In the genomic region with DNA sequence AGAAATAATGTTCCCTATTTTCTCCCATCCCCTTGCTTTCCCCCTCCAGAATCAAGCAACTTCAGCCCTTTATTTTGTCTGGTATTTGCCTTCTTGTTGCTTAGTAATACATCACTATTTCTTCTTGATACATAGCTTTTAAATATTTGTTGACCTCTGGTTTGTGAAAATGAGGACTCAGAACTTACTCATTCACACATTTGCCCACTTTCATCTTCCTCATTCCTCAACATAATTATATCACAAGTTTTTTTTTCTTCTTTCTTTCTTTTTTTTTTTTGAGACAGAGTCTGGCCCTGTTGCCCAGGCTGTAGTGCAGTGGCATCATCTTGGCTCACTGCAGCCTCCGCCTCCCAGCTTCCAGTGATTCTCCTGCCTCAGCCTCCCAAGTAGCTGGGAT, we compare ENCODE assay signal across 24 cellular contexts. TPM values are rescaled to one million over a fixed set of nuclear protein-coding genes. Genes with fewer than 3 reads are reported as not detected.
DNase-seq lines count a peak whose midpoint lies in the region; ATAC-seq, FAIRE-seq and TF ChIP-seq lines count a peak whose summit lies in the region.
"Had no signal": no experiment of that assay in that cellular context is flagged by ENCODE, and none has a peak within 500 bp of the region (broad histone marks: within the 10 kb centered on the region; RNA-seq: fewer than 3 reads in every experiment).

No MANE protein-coding gene starts in this region.

- SMC1A ChIA-PET in GM12878 (lab: Charles Lee; ENCODE audit: uncharacterized antibody, unreplicated experiment): interaction anchor here (0.6 to 3.3 kb wide), 6 partner anchors 19 to 65 kb away, joined by 3 to 25 read pairs (median 5); a partner anchor contains a TSS

- no peak overlapping the region for H2AFZ ChIP-seq in GM12878 (ENCODE audit: control insufficient read depth, low read depth, low read length)

- H3K9me3 Mint-ChIP-seq in activated CD4-positive, alpha-beta T cell treated with anti-CD3 and anti-CD28 coated beads for 36 hours (ENCODE audit: low read depth): no peaks in the 10 kb centered on the region

- no peak for ATAC-seq in activated CD4-positive, alpha-beta T cell treated with anti-CD3 and anti-CD28 coated beads for 36 hours
- ATAC-seq in GM12878 (peak; percentile 44), HG03108 (IDR thresholded peaks at IDR 0.05; ENCODE audit: unreplicated experiment) (no peak)
- ATAC-seq: gastrocnemius medialis; naive thymus-derived CD4-positive, alpha-beta T cell; T-helper 17 cell; upper lobe of right lung had no signal

- H3K4me1 Mint-ChIP-seq in activated CD4-positive, alpha-beta T cell treated with anti-CD3 and anti-CD28 coated beads for 36 hours: peaks cover 48% of the 10 kb centered on the region

- POLR2A ChIA-PET in activated CD4-positive, alpha-beta T cell treated with anti-CD3 and anti-CD28 coated beads for 36 hours (lab: Charles Lee): interaction anchor here (1.9 kb wide), 1 partner anchor 30 kb away, joined by 11 read pairs; a partner anchor contains a TSS
- POLR2A ChIA-PET in GM12878 (lab: Charles Lee): interaction anchor here (0.6 to 2.7 kb wide), 9 partner anchors 9 to 492 kb away, joined by 3 to 16 read pairs (median 5); a partner anchor contains a TSS

- no peak overlapping the region for H3K9ac ChIP-seq in GM12878 (ENCODE audit: control insufficient read depth, insufficient read depth, low read length)

- H3K4me3 Mint-ChIP-seq in activated CD4-positive, alpha-beta T cell treated with anti-CD3 and anti-CD28 coated beads for 36 hours: no peak overlapping the region
- H3K4me3 Mint-ChIP-seq: T-helper 17 cell had no signal

- H3K27me3 ChIP-seq in GM12878 (replicated peaks in 1 of 2; ENCODE audit: control insufficient read depth in 2 of 2, insufficient read depth in 2 of 2, low read length in 1 of 2): no peaks in the 10 kb centered on the region
- H3K27me3 ChIP-seq: gastrocnemius medialis, upper lobe of right lung had no signal

- peaks cover 38% of the 10 kb centered on the region for H3K36me3 Mint-ChIP-seq in activated CD4-positive, alpha-beta T cell treated with anti-CD3 and anti-CD28 coated beads for 36 hours (ENCODE audit: low read depth)

- H3K27me3 Mint-ChIP-seq in activated CD4-positive, alpha-beta T cell treated with anti-CD3 and anti-CD28 coated beads for 36 hours: no peaks in the 10 kb centered on the region
- H3K27me3 Mint-ChIP-seq: naive thymus-derived CD4-positive, alpha-beta T cell; T-helper 17 cell had no signal

- peaks cover 71% of the 10 kb centered on the region for H3K79me2 ChIP-seq in GM12878 (ENCODE audit: control insufficient read depth, insufficient read depth, low read length)

- peaks cover 1% of the 10 kb centered on the region; the same call in 1 of the 3 replicates for H3K9me3 ChIP-seq in GM12878 (replicated peaks; ENCODE audit: control insufficient read depth, insufficient read depth, low read length)
- H3K9me3 ChIP-seq: gastrocnemius medialis, prostate gland, upper lobe of right lung had no signal

- no peak overlapping the region for H3K27ac ChIP-seq in GM12878 (ENCODE audit: control insufficient read depth, insufficient read depth)
- H3K27ac ChIP-seq: C4-2B, gastrocnemius medialis, prostate gland, upper lobe of right lung had no signal

- TF ChIP-seq CTCF in GM12878 (IDR thresholded peaks at IDR 0.05 in 2 of 3, conservative IDR thresholded peaks at IDR 0.05 in 1 of 3; ENCODE audit: control insufficient read depth in 2 of 3, extremely low read depth in 1 of 3, insufficient read depth in 1 of 3, low read depth in 3 of 3, low read length in 3 of 3): no peak

- DNase-seq in activated CD4-positive, alpha-beta T cell treated with anti-CD3 and anti-CD28 coated beads for 36 hours: no peak
- DNase-seq in activated CD4-positive, alpha-beta T cell treated with anti-CD3 and anti-CD28 coated beads, Interleukin-2, amount 50 U/mL, for 48 hours: no peak
- DNase-seq in HPDE6-E6E7 (ENCODE audit: extremely low spot score) (peak; percentile 17), GM12878 (ENCODE audit: low read depth, low spot score) (no peak), renal cortical epithelial cell (ENCODE audit: low read depth) (peak; percentile 42), NCI-H2196 (lab: John Stamatoyannopoulos, UW; ENCODE audit: unreplicated experiment) (no peak), amniotic stem cell (lab: John Stamatoyannopoulos, UW) (no peak)
- DNase-seq: 8988T; activated CD4-positive, CD25-positive, alpha-beta regulatory T cell treated with anti-CD3 and anti-CD28 coated beads, Interleukin-2, amount 50 U/mL, for 72 hours; activated CD8-positive, alpha-beta memory T cell treated with anti-CD3 and anti-CD28 coated beads, Interleukin-2, amount 50 U/mL, for 48 hours; gastrocnemius medialis; Karpas-422; naive thymus-derived CD4-positive, alpha-beta T cell; NCI-H146; NCI-H345; NK-92 treated with Interleukin-12 subunit alpha and Interleukin-12 subunit beta, amount 100 ng/mL, for 24 hours; stimulated activated CD4-positive, alpha-beta T cell treated with anti-CD3 and anti-CD28 coated beads, Interleukin-12 subunit alpha, Interleukin-12 subunit beta, amount 100 ng/mL, for 4 hours; stimulated activated naive CD4-positive, alpha-beta T cell treated with Interleukin-2 at 50 U/mL for 16 hours; T-helper 17 cell; upper lobe of right lung had no signal

- H3K4me3 ChIP-seq in GM12878: no peak overlapping the region
- H3K4me3 ChIP-seq: gastrocnemius medialis, prostate gland, upper lobe of right lung had no signal

- H4K20me1 ChIP-seq in GM12878 (ENCODE audit: control insufficient read depth, insufficient read depth): no peaks in the 10 kb centered on the region

- TF ChIP-seq EP300 in GM12878 (IDR thresholded peaks at IDR 0.05; ENCODE audit: borderline replicate concordance in 1 of 2, control insufficient read depth in 1 of 2, low read depth in 2 of 2, low read length in 2 of 2): no peak

- no peak for TF ChIP-seq RAD21 in GM12878 (IDR thresholded peaks at IDR 0.05; ENCODE audit: insufficient read depth, low read depth, low read length)

- peaks cover 12% of the 10 kb centered on the region; the same call in 1 of the 2 replicates for H3K4me1 ChIP-seq in GM12878 (ENCODE audit: control insufficient read depth, insufficient read depth, low read length)
- H3K4me1 ChIP-seq: prostate gland, upper lobe of right lung had no signal

- intact Hi-C loops in activated CD4-positive, alpha-beta T cell treated with anti-CD3 and anti-CD28 coated beads for 36 hours (cut with DNase I, micrococcal nuclease): loop anchor here in 1 of 2 experiments (2.0 kb wide), 1 partner anchor 28 kb away; a partner anchor contains a TSS
- intact Hi-C loops in GM12878 (cut with micrococcal nuclease; ENCODE audit: unreplicated experiment): no loop called here

- in situ Hi-C loops in GM12878 (cut with MboI): no loop called here

- H3K4me2 ChIP-seq in GM12878 (ENCODE audit: control insufficient read depth, insufficient read depth): no peak overlapping the region

- CTCF ChIA-PET in activated CD4-positive, alpha-beta T cell treated with anti-CD3 and anti-CD28 coated beads for 36 hours (lab: Charles Lee): interaction anchor here (0.7 to 2.3 kb wide), 8 partner anchors 21 to 275 kb away, joined by 3 to 12 read pairs (median 4); a partner anchor contains a TSS
- CTCF ChIA-PET in GM12878 (lab: Yijun Ruan, JAX): interaction anchor here (0.6 to 3.4 kb wide), 13 partner anchors 9 to 232 kb away, joined by 3 to 18 read pairs (median 4); no protein-coding TSS in a partner anchor

- no peak for FAIRE-seq in GM12878 (lab: Jason Lieb, UNC)
- FAIRE-seq: endometrium had no signal

- no TSS peak for BruUV-seq in GM12878 (replicated peaks; lab: Mats Ljungman, UMichigan)

- 100% methylated on average over 1 of the region's 1 CpG for WGBS in GM12878 (ENCODE audit: insufficient coverage, insufficient replicate concordance, low lambda C conversion rate, missing lambda C conversion rate)

- RAD21 ChIA-PET in GM12878 (lab: Charles Lee; ENCODE audit: unreplicated experiment): interaction anchor here (0.7 to 3.3 kb wide), 4 partner anchors 29 to 206 kb away, joined by 3 to 17 read pairs (median 6); a partner anchor contains a TSS

- H3K36me3 ChIP-seq in GM12878 (ENCODE audit: control insufficient read depth in 2 of 2, insufficient read depth in 2 of 2, low read length in 1 of 2): peaks cover 4 to 6% of the 10 kb centered on the region in 2 experiments
- H3K36me3 ChIP-seq: gastrocnemius medialis, prostate gland had no signal

- H3K27ac Mint-ChIP-seq in activated CD4-positive, alpha-beta T cell treated with anti-CD3 and anti-CD28 coated beads for 36 hours: peak overlapping the region; percentile 69

- no peak for TF ChIP-seq POLR2A in GM12878 (IDR thresholded peaks at IDR 0.05; ENCODE audit: low read depth, low read length)

RNA-seq across cellular contexts. Expression of a gene that starts 28.9 kb away (rescaled TPM):
- total RNA-seq in activated CD4-positive, alpha-beta T cell treated with anti-CD3 and anti-CD28 coated beads for 36 hours: 10 to 100 TPM; 41.9 to 64.8 TPM
- total RNA-seq in GM12878 (2013; cell fraction: nucleolus; rRNA removed): 12.7 and 13.1 TPM in 2 replicates
- total RNA-seq in GM12878 (2014; rRNA removed) (37.5 TPM in 2 replicates), GM12878 (2014; rRNA removed; fragmentation: Illumina TruSeq; extraction: Trizol) (51.5 and 56.6 TPM in 2 replicates), GM12878 (2021) (36.7 and 40.1 TPM in 2 replicates), renal cortical epithelial cell (36.4 and 42.2 TPM in 2 replicates)
- polyA plus RNA-seq in GM12878 (2011; ENCODE audit: low read depth): 9.7 TPM
- polyA plus RNA-seq in GM12878 (2011; rRNA removed) (45.1 and 57.7 TPM in 2 replicates), GM12878 (2014; fragmentation: Illumina TruSeq; extraction: Trizol) (11.9 and 25.5 TPM in 2 replicates), GM12878 (2014; fragmentation: Nextera tagmentation; extraction: Ambion mirVana) (100 to 1,000 TPM; 197 to 215 TPM), GM12878 (2014; rRNA removed) (81.3 and 83.6 TPM in 2 replicates), GM12878 (2016; fragmentation: Nextera tagmentation; extraction: Ambion mirVana) (100 to 1,000 TPM; 227 to 242 TPM)
- 40.2 and 41.9 TPM in 2 replicates for polyA plus RNA-seq in GM12878 (2011; cell fraction: cytosol; rRNA removed)
- 28.3 and 30.8 TPM in 2 replicates for polyA plus RNA-seq in GM12878 (2011; cell fraction: nucleus; rRNA removed)
- polyA plus RNA-seq in GM12878 (2012): 64.9 and 68.6 TPM in 2 replicates
- 11.4 and 11.5 TPM in 2 replicates for polyA minus RNA-seq in GM12878 (2011; rRNA and poly(A)+ RNA removed)
- 9.1 and 9.4 TPM in 2 replicates for polyA minus RNA-seq in GM12878 (2011; cell fraction: cytosol; rRNA and poly(A)+ RNA removed)
- polyA minus RNA-seq in GM12878 (2011; cell fraction: nucleus; rRNA and poly(A)+ RNA removed): 6.0 and 6.2 TPM in 2 replicates

RNA-seq across cellular contexts. Expression of a gene that starts 29.9 kb away (rescaled TPM):
- total RNA-seq in activated CD4-positive, alpha-beta T cell treated with anti-CD3 and anti-CD28 coated beads for 36 hours: 100 to 1,000 TPM in 1 of 2 experiments, 10 to 100 TPM in 1; 64.3 to 113 TPM
- total RNA-seq in GM12878 (2013; cell fraction: nucleolus; rRNA removed): 81.8 and 92.1 TPM in 2 replicates
- total RNA-seq in GM12878 (2014; rRNA removed) (52.8 and 64.7 TPM in 2 replicates), GM12878 (2014; rRNA removed; fragmentation: Illumina TruSeq; extraction: Trizol) (64.3 and 66.1 TPM in 2 replicates), GM12878 (2021) (84.6 and 91.5 TPM in 2 replicates), renal cortical epithelial cell (34.2 and 58.0 TPM in 2 replicates)
- 9.0 TPM for polyA plus RNA-seq in GM12878 (2011; ENCODE audit: low read depth)
- polyA plus RNA-seq in GM12878 (2011; rRNA removed) (35.2 and 57.5 TPM in 2 replicates), GM12878 (2014; fragmentation: Illumina TruSeq; extraction: Trizol) (51.0 and 67.1 TPM in 2 replicates), GM12878 (2014; fragmentation: Nextera tagmentation; extraction: Ambion mirVana) (10 to 100 TPM; 24.3 to 29.7 TPM), GM12878 (2014; rRNA removed) (25.2 and 28.9 TPM in 2 replicates), GM12878 (2016; fragmentation: Nextera tagmentation; extraction: Ambion mirVana) (10 to 100 TPM; 91.5 to 93.1 TPM)
- polyA plus RNA-seq in GM12878 (2011; cell fraction: cytosol; rRNA removed): 8.2 and 9.4 TPM in 2 replicates
- 10.2 and 16.0 TPM in 2 replicates for polyA plus RNA-seq in GM12878 (2011; cell fraction: nucleus; rRNA removed)
- polyA plus RNA-seq in GM12878 (2012): 15.2 and 21.9 TPM in 2 replicates
- 27.8 and 54.3 TPM in 2 replicates for polyA minus RNA-seq in GM12878 (2011; rRNA and poly(A)+ RNA removed)
- polyA minus RNA-seq in GM12878 (2011; cell fraction: cytosol; rRNA and poly(A)+ RNA removed): 20.6 and 27.1 TPM in 2 replicates
- polyA minus RNA-seq in GM12878 (2011; cell fraction: nucleus; rRNA and poly(A)+ RNA removed): 16.4 and 34.3 TPM in 2 replicates

RNA-seq across cellular contexts. Expression of a gene that starts 51.2 kb away (rescaled TPM):
- total RNA-seq in activated CD4-positive, alpha-beta T cell treated with anti-CD3 and anti-CD28 coated beads for 36 hours: under 1 TPM; 0.21 to 0.35 TPM
- 0.40 and 0.51 TPM in 2 replicates for total RNA-seq in GM12878 (2013; cell fraction: nucleolus; rRNA removed)
- total RNA-seq in GM12878 (2014; rRNA removed): not detected in 2 replicates
- total RNA-seq in GM12878 (2014; rRNA removed; fragmentation: Illumina TruSeq; extraction: Trizol): not detected in 2 replicates
- not detected in 2 replicates for total RNA-seq in GM12878 (2021)
- polyA plus RNA-seq in GM12878 (2011; ENCODE audit: low read depth): not detected
- polyA plus RNA-seq in GM12878 (2011; rRNA removed): 0.23 and 0.30 TPM in 2 replicates
- 0.06 TPM in 1 of 2 replicates, not detected in the other for polyA plus RNA-seq in GM12878 (2011; cell fraction: cytosol; rRNA removed)
- 0.10 TPM in 1 of 2 replicates, not detected in the other for polyA plus RNA-seq in GM12878 (2011; cell fraction: nucleus; rRNA removed)
- polyA plus RNA-seq in GM12878 (2012): not detected in 2 replicates
- 0.36 TPM in 1 of 2 replicates, not detected in the other for polyA plus RNA-seq in GM12878 (2014; fragmentation: Illumina TruSeq; extraction: Trizol)
- polyA plus RNA-seq in GM12878 (2014; fragmentation: Nextera tagmentation; extraction: Ambion mirVana): under 1 TPM; 0.04 to 0.08 TPM
- polyA plus RNA-seq in GM12878 (2014; rRNA removed): 0.11 TPM in 1 of 2 replicates, not detected in the other
- not detected for polyA plus RNA-seq in GM12878 (2016; fragmentation: Nextera tagmentation; extraction: Ambion mirVana)
- not detected in 2 replicates for polyA minus RNA-seq in GM12878 (2011; rRNA and poly(A)+ RNA removed)
- polyA minus RNA-seq in GM12878 (2011; cell fraction: cytosol; rRNA and poly(A)+ RNA removed): not detected in 2 replicates
- not detected in 2 replicates for polyA minus RNA-seq in GM12878 (2011; cell fraction: nucleus; rRNA and poly(A)+ RNA removed)
- 2.3 and 2.6 TPM in 2 replicates for total RNA-seq in renal cortical epithelial cell
- total RNA-seq: T-helper 17 cell had no signal

Comparison
In these comparisons a context has a peak if more than half of its experiments do, and no peak if none do; other contexts are left out.
1. DNase-seq: peak in HPDE6-E6E7 (single experiment) and renal cortical epithelial cell (single experiment); none in activated CD4-positive, alpha-beta T cell treated with anti-CD3 and anti-CD28 coated beads for 36 hours (single experiment), activated CD4-positive, alpha-beta T cell treated with anti-CD3 and anti-CD28 coated beads, Interleukin-2, amount 50 U/mL, for 48 hours (0 of 2), GM12878 (single experiment), NCI-H2196 (single experiment) and amniotic stem cell (single experiment).